In genomic region chr10:22715290-22715625, GRCh38 we compare ENCODE assay signal across 9 cellular contexts. TPM values are rescaled to one million over a fixed set of nuclear protein-coding genes. Genes with fewer than 3 reads are reported as not detected.
A peak's percentile ranks its signal among the peaks of the same experiment; 100 is the strongest.
DNase-seq lines count a peak whose midpoint lies in the region; ATAC-seq and TF ChIP-seq lines count a peak whose summit lies in the region.
"Had no signal": no experiment of that assay in that cellular context is flagged by ENCODE, and none has a peak within 500 bp of the region (broad histone marks: within the 10 kb centered on the region; RNA-seq: fewer than 3 reads in every experiment).

No MANE protein-coding gene starts in this region.

- H3K4me3 Mint-ChIP-seq in CD4-positive, alpha-beta T cell, result peak overlapping the region; percentile 91
- peak overlapping the region; percentile 85 to 94 (median 92) for H3K4me3 Mint-ChIP-seq in IgD-negative memory B cell
- peak overlapping the region; percentile 80 to 88 (median 87) for H3K4me3 Mint-ChIP-seq in nephron

- peaks cover 0 to 4% of the 10 kb centered on the region in 2 donors for H3K4me1 ChIP-seq in breast epithelium
- H3K4me1 ChIP-seq in smooth muscle cell (ENCODE audit: low read depth), result peaks cover 12% of the 10 kb centered on the region

- no peaks in the 10 kb centered on the region for H3K36me3 ChIP-seq in breast epithelium
- no peaks in the 10 kb centered on the region for H3K36me3 ChIP-seq in smooth muscle cell (ENCODE audit: low read depth)

- no peaks in the 10 kb centered on the region for H3K27me3 Mint-ChIP-seq in CD4-positive, alpha-beta T cell
- H3K27me3 Mint-ChIP-seq in IgD-negative memory B cell (no peaks in the 10 kb centered on the region), nephron (ENCODE audit: low read depth) (no peaks in the 10 kb centered on the region)

- POLR2A ChIA-PET in CD4-positive, alpha-beta T cell (lab: Charles Lee), result interaction anchor here (0.6 to 4.2 kb wide), 7 partner anchors 22 to 103 kb away, joined by 3 to 53 read pairs (median 20); no protein-coding TSS in a partner anchor

- H2AFZ ChIP-seq in smooth muscle cell (ENCODE audit: low read depth), result no peak overlapping the region

- 85% methylated on average over 7 of the region's 7 CpGs for WGBS in smooth muscle cell (ENCODE audit: low lambda C conversion rate)

- H3K36me3 Mint-ChIP-seq in CD4-positive, alpha-beta T cell (ENCODE audit: low read depth), result peaks cover 20% of the 10 kb centered on the region
- H3K36me3 Mint-ChIP-seq in IgD-negative memory B cell (peaks cover 2% of the 10 kb centered on the region), nephron (ENCODE audit: low read depth) (no peaks in the 10 kb centered on the region)

- no peaks in the 10 kb centered on the region for H3K9me3 ChIP-seq in CD4-positive, alpha-beta T cell (ENCODE audit: control insufficient read depth, low read length)
- H3K9me3 ChIP-seq in breast epithelium (no peaks in the 10 kb centered on the region), smooth muscle cell (replicated peaks; ENCODE audit: low read depth) (no peaks in the 10 kb centered on the region)

- H4K20me1 ChIP-seq in smooth muscle cell (ENCODE audit: low read depth), result peaks cover 28% of the 10 kb centered on the region

- H3F3A ChIP-seq in smooth muscle cell (ENCODE audit: low read depth), result no peaks in the 10 kb centered on the region

- intact Hi-C loops in CD4-positive, alpha-beta T cell (cut with DNase I, micrococcal nuclease), result loop anchor here in 1 of 2 experiments (10.0 kb wide), 1 partner anchor 390 kb away; the partner anchor contains the start of gene BMI1
- intact Hi-C loops in breast epithelium (cut with DNase I; ENCODE audit: low total_unique reads), result no loop called here

- ATAC-seq in CD4-positive, alpha-beta T cell (ENCODE audit: poor library complexity), result no peak
- ATAC-seq in GM21737 (IDR thresholded peaks at IDR 0.05; ENCODE audit: unreplicated experiment), result no peak

- peaks cover 36% of the 10 kb centered on the region for H3K79me2 ChIP-seq in smooth muscle cell (ENCODE audit: low read depth)

- peaks cover 33% of the 10 kb centered on the region for H3K4me1 Mint-ChIP-seq in CD4-positive, alpha-beta T cell (ENCODE audit: low read depth)
- peaks cover 27 to 39% (median 31%) of the 10 kb centered on the region in 3 donors for H3K4me1 Mint-ChIP-seq in IgD-negative memory B cell
- H3K4me1 Mint-ChIP-seq in nephron, result peaks cover 27% of the 10 kb centered on the region

- no peak for TF ChIP-seq POLR2A in breast epithelium (IDR thresholded peaks at IDR 0.05)

- peak overlapping the region in 2 of 3 donors; percentile 75 to 93 for H3K4me3 ChIP-seq in breast epithelium
- no peak overlapping the region for H3K4me3 ChIP-seq in smooth muscle cell

- H3K4me2 ChIP-seq in smooth muscle cell, result no peak overlapping the region

- H3K9me3 Mint-ChIP-seq in CD4-positive, alpha-beta T cell, result no peaks in the 10 kb centered on the region
- no peaks in the 10 kb centered on the region for H3K9me3 Mint-ChIP-seq in IgD-negative memory B cell
- no peaks in the 10 kb centered on the region for H3K9me3 Mint-ChIP-seq in nephron

- CTCF ChIA-PET in CD4-positive, alpha-beta T cell (lab: Charles Lee), result no interaction called here

- H3K27ac ChIP-seq in CD4-positive, alpha-beta T cell (ENCODE audit: low read depth, low read length), result no peak overlapping the region
- H3K27ac ChIP-seq in breast epithelium (peak overlapping the region in 1 of 2 donors; percentile 45), smooth muscle cell (ENCODE audit: low read depth) (no peak overlapping the region)

- DNase-seq in CD4-positive, alpha-beta T cell, result no peak
- DNase-seq in breast epithelium (ENCODE audit: low spot score in 2 of 2) (no peak), kidney glomerular epithelial cell (lab: John Stamatoyannopoulos, UW) (no peak), smooth muscle cell (lab: John Stamatoyannopoulos, UW; ENCODE audit: unreplicated experiment) (no peak), iPS-NIHi11 (ENCODE audit: low spot score) (no peak)
- DNase-seq: NCI-H1048 had no signal

- H3K9ac ChIP-seq in smooth muscle cell (ENCODE audit: low read depth), result no peak overlapping the region

- H3K27me3 ChIP-seq in CD4-positive, alpha-beta T cell (ENCODE audit: control insufficient read depth, insufficient read depth, low read length), result no peaks in the 10 kb centered on the region
- H3K27me3 ChIP-seq in breast epithelium (no peaks in the 10 kb centered on the region), smooth muscle cell (ENCODE audit: low read depth) (no peaks in the 10 kb centered on the region)

- TF ChIP-seq CTCF in CD4-positive, alpha-beta T cell (IDR thresholded peaks at IDR 0.05), result no peak
- TF ChIP-seq CTCF in breast epithelium (IDR thresholded peaks at IDR 0.05), result no peak
- TF ChIP-seq CTCF in nephron (IDR thresholded peaks at IDR 0.05; ENCODE audit: unreplicated experiment in 3 of 3), result no peak
- no peak for TF ChIP-seq CTCF in smooth muscle cell (IDR thresholded peaks at IDR 0.05; ENCODE audit: borderline replicate concordance, insufficient read depth, poor library complexity, severe bottlenecking)

- H3K27ac Mint-ChIP-seq in CD4-positive, alpha-beta T cell, result peak overlapping the region; percentile 88
- H3K27ac Mint-ChIP-seq in IgD-negative memory B cell, result peak overlapping the region; percentile 92 to 93 (median 93)
- peak overlapping the region; percentile 48 to 72 (median 52) for H3K27ac Mint-ChIP-seq in nephron

RNA-seq across cellular contexts. Expression of gene PIP4K2A, which starts 0.9 kb away (rescaled TPM):
- 10 to 100 TPM; 75.4 to 87.2 TPM for total RNA-seq in CD4-positive, alpha-beta T cell
- polyA plus RNA-seq in IgD-negative memory B cell (43.2 TPM), smooth muscle cell (7.5 and 7.9 TPM in 2 replicates)
- total RNA-seq in breast epithelium (10 to 100 TPM; 15.1 to 36.6 (median 33.1) TPM), smooth muscle cell (8.9 and 13.7 TPM in 2 replicates)
